ENCODE assay signal across 8 cellular contexts in genomic region chr12:52025301-52026172, GRCh38. TPM values are rescaled to one million over a fixed set of nuclear protein-coding genes. Genes with fewer than 3 reads are reported as not detected.
DNase-seq lines count a peak whose midpoint lies in the region; ATAC-seq and TF ChIP-seq lines count a peak whose summit lies in the region.

No MANE protein-coding gene starts in this region.

- H3K9me3 ChIP-seq in SK-N-SH (no peaks in the 10 kb centered on the region), testis (no peaks in the 10 kb centered on the region)

- ATAC-seq in GM21723 (IDR thresholded peaks at IDR 0.05; ENCODE audit: unreplicated experiment), result peak; percentile 45

- peak overlapping the region; percentile 40; the same call in 1 of the 2 replicates for H3K9ac ChIP-seq in SK-N-SH

- H3K27me3 ChIP-seq in SK-N-SH (ENCODE audit: insufficient read depth), result no peaks in the 10 kb centered on the region
- H3K27me3 ChIP-seq in testis, result no peaks in the 10 kb centered on the region

- H3K79me2 ChIP-seq in SK-N-SH (ENCODE audit: insufficient read depth), result no peaks in the 10 kb centered on the region

- no peaks in the 10 kb centered on the region for H4K20me1 ChIP-seq in SK-N-SH (ENCODE audit: insufficient read depth)

- peak overlapping the region; percentile 73 for H3K4me3 Mint-ChIP-seq in osteocyte (ENCODE audit: unreplicated experiment)

- H3K4me3 ChIP-seq in SK-N-SH (ENCODE audit: low read depth in 2 of 2, low read length in 1 of 2) (peak overlapping the region; percentile 39 to 65), testis (peak overlapping the region in 1 of 2 donors; percentile 14)

- peak overlapping the region; percentile 68 for H3K4me2 ChIP-seq in SK-N-SH

- peaks cover 36% of the 10 kb centered on the region for H3K4me1 Mint-ChIP-seq in osteocyte (ENCODE audit: unreplicated experiment)

- peak; percentile 92 for TF ChIP-seq RAD21 in SK-N-SH (IDR thresholded peaks at IDR 0.05; ENCODE audit: low read length)

- peak overlapping the region; percentile 11 for H3K27ac ChIP-seq in C4-2B
- peak overlapping the region; percentile 69 to 70; a peak in 3 of 4 replicates for H3K27ac ChIP-seq in SK-N-SH (ENCODE audit: low read depth in 2 of 2, low read length in 1 of 2)
- H3K27ac ChIP-seq in testis, result peak overlapping the region; percentile 84 to 91

- H3F3A ChIP-seq in SK-N-SH (replicated peaks; ENCODE audit: insufficient read depth), result no peaks in the 10 kb centered on the region

- no peak for TF ChIP-seq POLR2A in testis (IDR thresholded peaks at IDR 0.05)

- TF ChIP-seq CTCF in C4-2B (conservative IDR thresholded peaks at IDR 0.05) (peak; percentile 100), SK-N-SH (IDR thresholded peaks at IDR 0.05) (peak; percentile 99), osteocyte (IDR thresholded peaks at IDR 0.05) (peak; percentile 99), testis (IDR thresholded peaks at IDR 0.05) (peak; percentile 99)

- H3K27ac Mint-ChIP-seq in osteocyte (ENCODE audit: unreplicated experiment), result peak overlapping the region; percentile 82

- 0 out of 4 replicates have a peak, but pooled peaks of 1 of the 2 experiments have one; percentile 16 for TF ChIP-seq EP300 in SK-N-SH (IDR thresholded peaks at IDR 0.05; ENCODE audit: borderline replicate concordance in 1 of 2, low read depth in 1 of 2, low read length in 1 of 2)

- H3K36me3 Mint-ChIP-seq in osteocyte (ENCODE audit: unreplicated experiment), result no peaks in the 10 kb centered on the region

- H3K9me3 Mint-ChIP-seq in osteocyte (ENCODE audit: unreplicated experiment), result no peaks in the 10 kb centered on the region

- H3K9me2 ChIP-seq in SK-N-SH, result no peaks in the 10 kb centered on the region

- intact Hi-C loops in head of caudate nucleus (cut with DNase I), result loop anchor here (2.0 kb wide), 1 partner anchor 57 kb away; no protein-coding TSS in a partner anchor
- intact Hi-C loops in testis (cut with DNase I; ENCODE audit: low total_unique reads), result loop anchor here (5.0 kb wide), 1 partner anchor 57 kb away; no protein-coding TSS in a partner anchor

- CTCF ChIA-PET in SK-N-SH (lab: Yijun Ruan, JAX), result interaction anchor here (0.6 to 30.2 kb wide), 78 partner anchors 8 to 1642 kb away, joined by 3 to 949 read pairs (median 4); partner anchors contain the start of genes ACVR1B, ANKRD33, ATG101 and NR4A1

- DNase-seq in NCI-H1092 treated with DMSO at 0.1 percent for 48 hours (lab: John Stamatoyannopoulos, UW), result peak; percentile 90
- peak; percentile 87 for DNase-seq in SK-N-SH
- DNase-seq in activated naive CD4-positive, alpha-beta T cell treated with anti-CD3 and anti-CD28 coated beads, Interleukin-2, amount 50 U/mL, for 16 hours, result peak; percentile 79
- DNase-seq in head of caudate nucleus, result peak; percentile 69 to 95 (median 86)
- DNase-seq in osteocyte (ENCODE audit: extremely low spot score, unreplicated experiment), result peak; percentile 94
- DNase-seq in testis, result peak; percentile 92

- H3K4me1 ChIP-seq in SK-N-SH (ENCODE audit: control insufficient read depth in 1 of 2, insufficient read depth in 2 of 2, low read depth in 1 of 2, low read length in 1 of 2) (peaks cover 5 to 23% of the 10 kb centered on the region in 2 experiments; a peak in 2 of 4 replicates), testis (peaks cover 23% of the 10 kb centered on the region)

- POLR2A ChIA-PET in SK-N-SH (lab: Yijun Ruan, JAX), result interaction anchor here (0.6 to 1.5 kb wide), 7 partner anchors 19 to 93 kb away, joined by 3 to 7 read pairs (median 4); partner anchors contain the start of genes ATG101 and TAMALIN

- H2AFZ ChIP-seq in SK-N-SH (ENCODE audit: low read depth), result peak overlapping the region; percentile 89

- WGBS in SK-N-SH (ENCODE audit: low lambda C conversion rate), result 17% methylated on average over 31 of the region's 36 CpGs
- WGBS in testis, 2 donors, result 6 to 7% methylated on average over 35 to 36 of the region's 36 CpGs

- no peaks in the 10 kb centered on the region for H3K27me3 Mint-ChIP-seq in osteocyte (ENCODE audit: unreplicated experiment)

- no peaks in the 10 kb centered on the region for H3K36me3 ChIP-seq in SK-N-SH (replicated peaks in 1 of 2; ENCODE audit: control insufficient read depth in 1 of 2, insufficient read depth in 2 of 2, low read length in 1 of 2)
- H3K36me3 ChIP-seq in testis (ENCODE audit: low read depth, missing control alignments), result no peaks in the 10 kb centered on the region

TF ChIP-seq in SK-N-SH, 30 proteins besides CTCF, POLR2A, EP300 and RAD21:
- TF ChIP-seq NFIC (IDR thresholded peaks at IDR 0.05; ENCODE audit: borderline replicate concordance) (0 out of 2 replicates have a peak, but pooled peaks have one; percentile 6), GATA2 (CRISPR knock-in tag; IDR thresholded peaks at IDR 0.05) (no peak), SMC3 (IDR thresholded peaks at IDR 0.05; ENCODE audit: low read depth, low read length) (peak; percentile 83), MXI1 (IDR thresholded peaks at IDR 0.05; ENCODE audit: low read depth, low read length) (peak; percentile 34; the same call in 1 of the 2 replicates), RCOR1 (IDR thresholded peaks at IDR 0.05; ENCODE audit: low read length) (peak; percentile 51; the same call in 1 of the 2 replicates)
TF ChIP-seq in SK-N-SH: peak in this region for 4.

RNA-seq across cellular contexts. Expression of gene TAMALIN, which starts 18.8 kb away (rescaled TPM):
- polyA plus RNA-seq in SK-N-SH (2012; rRNA removed), result 1.7 and 2.4 TPM in 2 replicates
- 1.0 and 1.6 TPM in 2 replicates for polyA plus RNA-seq in SK-N-SH (2012; cell fraction: cytosol; rRNA removed)
- polyA plus RNA-seq in SK-N-SH (2012; cell fraction: nucleus; rRNA removed), result 4.9 TPM in 2 replicates
- total RNA-seq in osteocyte, result 22.5 and 25.5 TPM in 2 replicates
- 10 to 100 TPM in 1 of 2 donors, 1 to 10 TPM in 1; 8.9 to 10.4 TPM for total RNA-seq in testis
- 7.7 TPM for polyA plus RNA-seq in testis (ENCODE audit: insufficient read depth, low read depth, low replicate concordance)

RNA-seq across cellular contexts. Expression of gene NR4A1, which starts 25.7 kb away (rescaled TPM):
- polyA plus RNA-seq in SK-N-SH (2012; rRNA removed), result 75.2 and 120 TPM in 2 replicates
- 17.7 and 20.0 TPM in 2 replicates for polyA plus RNA-seq in SK-N-SH (2012; cell fraction: cytosol; rRNA removed)
- polyA plus RNA-seq in SK-N-SH (2012; cell fraction: nucleus; rRNA removed), result 429 and 610 TPM in 2 replicates
- 6.7 and 13.0 TPM in 2 replicates for total RNA-seq in osteocyte
- 10 to 100 TPM; 55.1 to 88.5 TPM for total RNA-seq in testis
- 41.5 TPM for polyA plus RNA-seq in testis (ENCODE audit: insufficient read depth, low read depth, low replicate concordance)

RNA-seq across cellular contexts. Expression of gene ATG101, which starts 44.2 kb away (rescaled TPM):
- polyA plus RNA-seq in SK-N-SH (2012; rRNA removed) (160 and 170 TPM in 2 replicates), testis (ENCODE audit: insufficient read depth, low read depth, low replicate concordance) (64.5 TPM)
- polyA plus RNA-seq in SK-N-SH (2012; cell fraction: cytosol; rRNA removed), result 109 and 133 TPM in 2 replicates
- polyA plus RNA-seq in SK-N-SH (2012; cell fraction: nucleus; rRNA removed), result 170 and 184 TPM in 2 replicates
- total RNA-seq in osteocyte (41.7 and 46.1 TPM in 2 replicates), testis (10 to 100 TPM; 52.6 to 64.5 TPM)

RNA-seq across cellular contexts. Expression of gene SMIM41, which starts 54.0 kb away (rescaled TPM):
- polyA plus RNA-seq in SK-N-SH (2012; rRNA removed) (not detected in 2 replicates), testis (ENCODE audit: insufficient read depth, low read depth, low replicate concordance) (2.6 TPM)
- polyA plus RNA-seq in SK-N-SH (2012; cell fraction: cytosol; rRNA removed), result 0.04 TPM in 1 of 2 replicates, not detected in the other
- 0.06 TPM in 1 of 2 replicates, not detected in the other for polyA plus RNA-seq in SK-N-SH (2012; cell fraction: nucleus; rRNA removed)
- total RNA-seq in osteocyte (not detected in 2 replicates), testis (10 to 100 TPM; 15.6 to 21.7 TPM)

Comparison
In these comparisons a context has a peak if more than half of its experiments do, and no peak if none do; other contexts are left out.
1. H3K27ac ChIP-seq: peak in every context shown above with its lines; median percentile 88 in testis; 70 in SK-N-SH; 11 in C4-2B.